In the genomic region with DNA sequence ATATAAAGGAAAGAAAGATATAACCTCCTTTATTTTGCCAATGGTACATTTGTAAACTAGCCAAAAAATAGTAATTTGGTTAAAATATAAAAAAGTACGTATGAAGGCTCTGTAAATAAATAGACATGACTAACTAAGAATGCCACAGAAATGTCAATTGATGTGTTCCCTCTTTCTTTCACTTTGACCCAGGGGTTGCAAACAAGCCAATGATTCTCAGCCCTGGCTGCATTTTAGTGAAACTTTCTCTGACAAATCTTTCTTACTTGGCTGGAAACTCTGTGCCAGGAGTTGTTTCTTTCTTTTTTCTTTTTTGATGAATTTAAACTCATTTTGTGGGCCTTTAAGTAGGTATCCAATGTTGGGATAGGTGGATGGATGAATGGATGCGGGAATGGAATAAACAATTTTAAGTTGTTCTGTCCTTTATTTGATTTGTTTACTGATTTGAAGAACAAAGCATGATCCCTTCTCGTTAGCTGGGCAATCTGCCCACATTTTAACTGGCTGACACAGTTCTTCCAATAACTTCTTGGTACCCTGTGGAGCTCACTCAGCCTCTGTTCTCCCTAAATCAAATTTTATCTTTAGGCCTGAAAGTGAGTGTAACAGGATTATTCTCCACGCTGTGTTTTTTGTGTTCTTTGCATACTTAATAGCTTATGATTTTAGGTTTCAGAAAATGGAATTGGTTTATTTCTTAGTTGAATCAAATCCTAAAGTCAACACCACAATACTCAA, we compare ENCODE assay signal across 13 cellular contexts. TPM values are rescaled to one million over a fixed set of nuclear protein-coding genes. Genes with fewer than 3 reads are reported as not detected.
DNase-seq lines count a peak whose midpoint lies in the region; FAIRE-seq and TF ChIP-seq lines count a peak whose summit lies in the region.
"Had no signal": no experiment of that assay in that cellular context is flagged by ENCODE, and none has a peak within 500 bp of the region (broad histone marks: within the 10 kb centered on the region; RNA-seq: fewer than 3 reads in every experiment).

No MANE protein-coding gene starts in this region.

- intact Hi-C loops in adrenal gland (cut with DNase I), result no loop called here

- peak; percentile 38 for FAIRE-seq in islet of Langerhans (lab: Jason Lieb, UNC)
- FAIRE-seq in small intestine (lab: Jason Lieb, UNC), result no peak
- FAIRE-seq: D721Med had no signal

- no peaks in the 10 kb centered on the region for H4K20me1 ChIP-seq in Karpas-422 (ENCODE audit: insufficient read depth, low read depth, low read length)

- H3K4me1 ChIP-seq in adrenal gland (replicated peaks in 1 of 2) (peaks cover 0 to 18% of the 10 kb centered on the region in 2 donors), small intestine (ENCODE audit: control insufficient read depth in 2 of 2, insufficient read depth in 1 of 2, low read depth in 1 of 2, low read length in 1 of 2) (peaks cover 0 to 3% of the 10 kb centered on the region in 2 donors), Karpas-422 (ENCODE audit: low read length) (no peaks in the 10 kb centered on the region)
- H3K4me1 ChIP-seq: spleen had no signal

- H3K36me3 ChIP-seq in adrenal gland (replicated peaks in 1 of 2), result no peaks in the 10 kb centered on the region
- H3K36me3 ChIP-seq in small intestine (ENCODE audit: control insufficient read depth in 2 of 2, insufficient read depth in 2 of 2, low read length in 2 of 2), result no peaks in the 10 kb centered on the region
- no peaks in the 10 kb centered on the region for H3K36me3 ChIP-seq in Karpas-422 (ENCODE audit: insufficient read depth, low read length)
- H3K36me3 ChIP-seq: spleen had no signal

- H3K4me3 ChIP-seq in LNCaP clone FGC (ENCODE audit: low read depth, low read length) (no peak overlapping the region), adrenal gland (no peak overlapping the region), small intestine (ENCODE audit: low read depth in 1 of 2, low read length in 2 of 2) (no peak overlapping the region), Karpas-422 (ENCODE audit: low read length) (no peak overlapping the region)
- H3K4me3 ChIP-seq: spleen had no signal

- H3K27me3 ChIP-seq in adrenal gland, result no peaks in the 10 kb centered on the region
- no peaks in the 10 kb centered on the region for H3K27me3 ChIP-seq in small intestine (ENCODE audit: control insufficient read depth in 2 of 2, insufficient read depth in 2 of 2, low read length in 2 of 2)
- H3K27me3 ChIP-seq in Karpas-422 (ENCODE audit: low read length), result no peaks in the 10 kb centered on the region
- H3K27me3 ChIP-seq: spleen had no signal

- no peak overlapping the region for H2AFZ ChIP-seq in Karpas-422 (ENCODE audit: low read length)

- DNase-seq in LNCaP clone FGC (ENCODE audit: low read depth) (peak; percentile 66), adrenal gland (peak; percentile 55 to 76 (median 64)), substantia nigra (lab: John Stamatoyannopoulos, UW) (peak in 15 of 49 donors; percentile 3 to 44 (median 11)), SIG-M5 treated with dmso at 0.1 percent for 504 hours (lab: John Stamatoyannopoulos, UW; ENCODE audit: unreplicated experiment) (no peak), small intestine (no peak), Karpas-422 (no peak)
- no peak for DNase-seq in stimulated activated naive CD4-positive, alpha-beta T cell (lab: John Stamatoyannopoulos, UW)
- DNase-seq: activated CD8-positive, alpha-beta memory T cell treated with anti-CD3 and anti-CD28 coated beads for 24 hours; effector CD8-positive, alpha-beta T cell; NCI-H1694; spleen had no signal

- H3K9me3 ChIP-seq in adrenal gland (replicated peaks in 1 of 3), result no peaks in the 10 kb centered on the region
- no peaks in the 10 kb centered on the region for H3K9me3 ChIP-seq in small intestine (ENCODE audit: control insufficient read depth, low read depth)
- H3K9me3 ChIP-seq in Karpas-422 (ENCODE audit: low read length), result no peaks in the 10 kb centered on the region
- H3K9me3 ChIP-seq: spleen had no signal

- no peaks in the 10 kb centered on the region for H3K79me2 ChIP-seq in Karpas-422 (ENCODE audit: low read length)

- no peaks in the 10 kb centered on the region for H3K9me2 ChIP-seq in Karpas-422 (replicated peaks; ENCODE audit: insufficient read depth, low read length)

- no peak overlapping the region for H3K9ac ChIP-seq in Karpas-422 (ENCODE audit: low read length)

- H3K4me2 ChIP-seq in Karpas-422 (ENCODE audit: low read depth, low read length, poor library complexity, severe bottlenecking), result no peak overlapping the region

- 19 to 31% (median 23%) methylated on average over 4 of the region's 4 CpGs for WGBS in adrenal gland, 4 donors
- WGBS in small intestine, 3 donors, result 52 to 63% (median 57%) methylated on average over 4 of the region's 4 CpGs

- H3K27ac ChIP-seq in adrenal gland (peak overlapping the region in 4 of 5 donors; percentile 0 to 62 (median 26)), substantia nigra (ENCODE audit: low read depth, low read length, poor library complexity, severe bottlenecking) (peak overlapping the region; percentile 17), small intestine (ENCODE audit: low read depth in 1 of 2, low read length in 1 of 2) (no peak overlapping the region), Karpas-422 (ENCODE audit: low read length) (no peak overlapping the region)
- H3K27ac ChIP-seq: spleen had no signal

- TF ChIP-seq POLR2A in adrenal gland (IDR thresholded peaks at IDR 0.05), result no peak

- TF ChIP-seq CTCF in LNCaP clone FGC (IDR thresholded peaks at IDR 0.05; ENCODE audit: control insufficient read depth, extremely low read depth, insufficient read depth) (no peak), adrenal gland (IDR thresholded peaks at IDR 0.05) (no peak)

RNA-seq across cellular contexts. Expression of a gene that starts 58.6 kb away (rescaled TPM):
- 10 to 100 TPM; 26.5 to 62.1 (median 37.9) TPM for total RNA-seq in adrenal gland
- polyA plus RNA-seq in adrenal gland, result 100 to 1,000 TPM in 1 of 3 donors, 10 to 100 TPM in 1, 1 to 10 TPM in 1; 7.3 to 116 (median 12.7) TPM
- polyA plus RNA-seq in small intestine, result 10 to 100 TPM; 26.6 to 28.1 (median 28.0) TPM
- total RNA-seq in Karpas-422 (2014; rRNA removed; shearing (Covaris generic); ENCODE audit: low replicate concordance), result 11.6 and 20.3 TPM in 2 replicates

Comparison
In these comparisons a context has a peak if more than half of its experiments do, and no peak if none do; other contexts are left out.
1. DNase-seq: peak in LNCaP clone FGC (single experiment) and adrenal gland (7 of 7); none in SIG-M5 treated with dmso at 0.1 percent for 504 hours (single experiment), small intestine (single experiment), stimulated activated naive CD4-positive, alpha-beta T cell (0 of 6) and Karpas-422 (single experiment).
2. H3K27ac ChIP-seq: peak in adrenal gland (4 of 5) and substantia nigra (single experiment); none in small intestine (0 of 2) and Karpas-422 (single experiment).